8 cellular contexts compared by ENCODE assay signal in genomic region chr15:78979456-78980320, GRCh38. TPM values are rescaled to one million over a fixed set of nuclear protein-coding genes. Genes with fewer than 3 reads are reported as not detected.
A peak's percentile ranks its signal among the peaks of the same experiment; 100 is the strongest.
DNase-seq lines count a peak whose midpoint lies in the region; ATAC-seq and TF ChIP-seq lines count a peak whose summit lies in the region.

No MANE protein-coding gene starts in this region.

- H3K4me3 ChIP-seq in KMS-11 (IDR thresholded peaks at IDR 0.05; ENCODE audit: insufficient read depth, low read depth, low read length) (no peak overlapping the region), choroid plexus epithelial cell (ENCODE audit: low read depth, low read length) (no peak overlapping the region), left lung (no peak overlapping the region)

- H4K20me1 ChIP-seq in KMS-11 (ENCODE audit: insufficient read depth): no peaks in the 10 kb centered on the region

- H3K4me1 ChIP-seq in KMS-11 (ENCODE audit: low read depth, poor library complexity, severe bottlenecking) (peaks cover 32% of the 10 kb centered on the region), left lung (peaks cover 0 to 26% of the 10 kb centered on the region in 2 donors)

- peak; percentile 73 for TF ChIP-seq CTCF in KMS-11 (conservative IDR thresholded peaks at IDR 0.05; ENCODE audit: low read depth, low read length)
- peak; percentile 85 for TF ChIP-seq CTCF in choroid plexus epithelial cell (conservative IDR thresholded peaks at IDR 0.05; ENCODE audit: low read depth, low read length)
- TF ChIP-seq CTCF in left lung (IDR thresholded peaks at IDR 0.05): peak; percentile 46 to 75

- H3K27ac ChIP-seq in KMS-11 (no peak overlapping the region), left lung (no peak overlapping the region)

- H2AFZ ChIP-seq in KMS-11 (ENCODE audit: low read depth): no peak overlapping the region

- no peak overlapping the region for H3K9ac ChIP-seq in KMS-11

- H3K79me2 ChIP-seq in KMS-11 (ENCODE audit: insufficient read depth, low read depth): no peaks in the 10 kb centered on the region

- H3K4me2 ChIP-seq in KMS-11: no peak overlapping the region

- H3K9me3 ChIP-seq in left lung: no peaks in the 10 kb centered on the region

- H3K36me3 ChIP-seq in KMS-11 (ENCODE audit: insufficient read depth) (no peaks in the 10 kb centered on the region), left lung (no peaks in the 10 kb centered on the region)

- ATAC-seq in left lung (peak; percentile 55), GM18909 (IDR thresholded peaks at IDR 0.05; ENCODE audit: poor library complexity, unreplicated experiment) (no peak)

- H3K27me3 ChIP-seq in KMS-11 (ENCODE audit: insufficient read depth, low read depth) (no peaks in the 10 kb centered on the region), left lung (no peaks in the 10 kb centered on the region)

- DNase-seq in NCI-H2081 (lab: John Stamatoyannopoulos, UW): peak; percentile 68 to 77
- DNase-seq in NCI-H2081 treated with DMSO at 0.1 percent for 48 hours (lab: John Stamatoyannopoulos, UW): no peak
- DNase-seq in SHP77 treated with DMSO at 0.1 percent for 48 hours (lab: John Stamatoyannopoulos, UW): peak; percentile 15
- peak; percentile 90 for DNase-seq in choroid plexus epithelial cell (ENCODE audit: low read depth)
- DNase-seq in left lung: peak; percentile 51 to 57
- DNase-seq in stromal cell of bone marrow (ENCODE audit: low read depth): peak; percentile 53

- intact Hi-C loops in left lung (cut with DNase I): no loop called here

RNA-seq across cellular contexts. Expression of gene CTSH, which starts 34.8 kb away (rescaled TPM):
- 1,000 to 10,000 TPM; 1,132 to 1,298 TPM for total RNA-seq in left lung
